Comparison of ENCODE assay signal across 9 cellular contexts in genomic region chr7:134780166-134780853, GRCh38. TPM values are rescaled to one million over a fixed set of nuclear protein-coding genes. Genes with fewer than 3 reads are reported as not detected.
DNase-seq lines count a peak whose midpoint lies in the region; ATAC-seq and TF ChIP-seq lines count a peak whose summit lies in the region.
"Had no signal": no experiment of that assay in that cellular context is flagged by ENCODE, and none has a peak within 500 bp of the region (broad histone marks: within the 10 kb centered on the region; RNA-seq: fewer than 3 reads in every experiment).

No MANE protein-coding gene starts in this region.

- CTCF ChIA-PET in Calu3 (lab: Charles Lee) = no interaction called here
- CTCF ChIA-PET in activated CD4-positive, alpha-beta memory T cell treated with anti-CD3 and anti-CD28 coated beads, Interleukin-2, amount 10 ng/mL, durations not matched to agents 7 days and 5 days (lab: Charles Lee) = no interaction called here

- H3K36me3 Mint-ChIP-seq in Calu3 (ENCODE audit: insufficient read depth, unreplicated experiment) = no peaks in the 10 kb centered on the region
- H3K36me3 Mint-ChIP-seq in activated CD4-positive, alpha-beta memory T cell treated with anti-CD3 and anti-CD28 coated beads, Interleukin-2, amount 10 ng/mL, durations not matched to agents 7 days and 5 days (ENCODE audit: low read depth) = no peaks in the 10 kb centered on the region
- H3K36me3 Mint-ChIP-seq: stimulated activated memory B cell treated with anti-CD40 and anti-IgM and Interleukin-4, amounts not matched to agents 10 μg/mL and 1 μg/mL and 100 μg/mL, for 72 hours had no signal

- peaks cover 21% of the 10 kb centered on the region for H3K4me1 Mint-ChIP-seq in Calu3 (ENCODE audit: low read depth, unreplicated experiment)
- no peaks in the 10 kb centered on the region for H3K4me1 Mint-ChIP-seq in activated CD4-positive, alpha-beta memory T cell treated with anti-CD3 and anti-CD28 coated beads, Interleukin-2, amount 10 ng/mL, durations not matched to agents 7 days and 5 days
- H3K4me1 Mint-ChIP-seq: stimulated activated memory B cell treated with anti-CD40 and anti-IgM and Interleukin-4, amounts not matched to agents 10 μg/mL and 1 μg/mL and 100 μg/mL, for 72 hours had no signal

- no peaks in the 10 kb centered on the region for H3K4me1 ChIP-seq in psoas muscle

- H3K4me3 Mint-ChIP-seq in Calu3 (ENCODE audit: low read depth, unreplicated experiment) = peak overlapping the region; percentile 68
- H3K4me3 Mint-ChIP-seq in activated CD4-positive, alpha-beta memory T cell treated with anti-CD3 and anti-CD28 coated beads, Interleukin-2, amount 10 ng/mL, durations not matched to agents 7 days and 5 days = no peak overlapping the region
- H3K4me3 Mint-ChIP-seq: stimulated activated memory B cell treated with anti-CD40 and anti-IgM and Interleukin-4, amounts not matched to agents 10 μg/mL and 1 μg/mL and 100 μg/mL, for 72 hours had no signal

- peak overlapping the region; percentile 77 for H3K27ac ChIP-seq in psoas muscle

- H3K9me3 ChIP-seq in psoas muscle = no peaks in the 10 kb centered on the region

- peak overlapping the region; percentile 66 for H3K4me3 ChIP-seq in psoas muscle

- BruUV-seq in Calu3 (replicated peaks; lab: Mats Ljungman, UMichigan) = no TSS peak

- no peaks in the 10 kb centered on the region for H3K9me3 Mint-ChIP-seq in Calu3 (ENCODE audit: low read depth, unreplicated experiment)
- H3K9me3 Mint-ChIP-seq in activated CD4-positive, alpha-beta memory T cell treated with anti-CD3 and anti-CD28 coated beads, Interleukin-2, amount 10 ng/mL, durations not matched to agents 7 days and 5 days = no peaks in the 10 kb centered on the region
- H3K9me3 Mint-ChIP-seq: stimulated activated memory B cell treated with anti-CD40 and anti-IgM and Interleukin-4, amounts not matched to agents 10 μg/mL and 1 μg/mL and 100 μg/mL, for 72 hours had no signal

- no peaks in the 10 kb centered on the region for H3K27me3 ChIP-seq in psoas muscle (ENCODE audit: insufficient read depth in 3 of 3, low read length in 2 of 3)

- TF ChIP-seq CTCF in Calu3 (IDR thresholded peaks at IDR 0.05; ENCODE audit: unreplicated experiment) (no peak), psoas muscle (IDR thresholded peaks at IDR 0.05) (no peak)

- intact Hi-C loops in Calu3 (cut with micrococcal nuclease; ENCODE audit: unreplicated experiment) = no loop called here
- intact Hi-C loops in left ventricle myocardium superior (cut with micrococcal nuclease) = loop anchor here (10.0 kb wide), 1 partner anchor 104 kb away; no protein-coding TSS in a partner anchor
- intact Hi-C loops in psoas muscle (cut with DNase I) = no loop called here

- WGBS in psoas muscle, 3 donors = 25 to 28% (median 26%) methylated on average over 5 of the region's 5 CpGs

- POLR2A ChIA-PET in activated CD4-positive, alpha-beta memory T cell treated with anti-CD3 and anti-CD28 coated beads, Interleukin-2, amount 10 ng/mL, durations not matched to agents 7 days and 5 days (lab: Charles Lee) = no interaction called here

- H3K27ac Mint-ChIP-seq in Calu3 (ENCODE audit: unreplicated experiment) = no peak overlapping the region
- no peak overlapping the region for H3K27ac Mint-ChIP-seq in activated CD4-positive, alpha-beta memory T cell treated with anti-CD3 and anti-CD28 coated beads, Interleukin-2, amount 10 ng/mL, durations not matched to agents 7 days and 5 days
- H3K27ac Mint-ChIP-seq: stimulated activated memory B cell treated with anti-CD40 and anti-IgM and Interleukin-4, amounts not matched to agents 10 μg/mL and 1 μg/mL and 100 μg/mL, for 72 hours had no signal

- DNase-seq in Calu3 (no peak), astrocyte of the hippocampus (ENCODE audit: low read depth, low spot score) (peak; percentile 45), left ventricle myocardium superior (no peak), psoas muscle (no peak), NCI-H1436 treated with DMSO at 0.1 percent for 48 hours (lab: John Stamatoyannopoulos, UW) (no peak)
- no peak for DNase-seq in activated CD4-positive, alpha-beta memory T cell treated with anti-CD3 and anti-CD28 coated beads, Interleukin-2, amount 10 ng/mL, durations not matched to agents 7 days and 5 days

- no peaks in the 10 kb centered on the region for H3K27me3 Mint-ChIP-seq in Calu3 (ENCODE audit: unreplicated experiment)
- peaks cover 7% of the 10 kb centered on the region for H3K27me3 Mint-ChIP-seq in activated CD4-positive, alpha-beta memory T cell treated with anti-CD3 and anti-CD28 coated beads, Interleukin-2, amount 10 ng/mL, durations not matched to agents 7 days and 5 days

- no peaks in the 10 kb centered on the region for H3K36me3 ChIP-seq in psoas muscle (ENCODE audit: insufficient read depth in 1 of 2, low read depth in 1 of 2)

- ATAC-seq in left ventricle myocardium superior = peak; percentile 50
- no peak for ATAC-seq in psoas muscle
- no peak for ATAC-seq in GM21737 (IDR thresholded peaks at IDR 0.05; ENCODE audit: unreplicated experiment)
- no peak for ATAC-seq in GM18870 (IDR thresholded peaks at IDR 0.05; ENCODE audit: unreplicated experiment)
- ATAC-seq: stimulated activated memory B cell treated with anti-CD40 and anti-IgM and Interleukin-4, amounts not matched to agents 10 μg/mL and 1 μg/mL and 100 μg/mL, for 72 hours had no signal

RNA-seq across cellular contexts. Expression of gene CALD1, which starts 0.9 kb away (rescaled TPM):
- total RNA-seq in Calu3 (2022) = 5.5 and 9.3 TPM in 2 replicates
- 118 TPM for total RNA-seq in left ventricle myocardium superior
- total RNA-seq in psoas muscle = 10 to 100 TPM; 25.0 to 59.5 (median 33.3) TPM
- polyA plus RNA-seq in psoas muscle = 10 to 100 TPM; 16.8 to 24.7 (median 17.9) TPM
- total RNA-seq in activated CD4-positive, alpha-beta memory T cell treated with anti-CD3 and anti-CD28 coated beads, Interleukin-2, amount 10 ng/mL, durations not matched to agents 7 days and 5 days = under 1 TPM; 0.38 to 0.63 TPM
